Comparison of ENCODE assay signal across 1 cellular context in the genomic region with DNA sequence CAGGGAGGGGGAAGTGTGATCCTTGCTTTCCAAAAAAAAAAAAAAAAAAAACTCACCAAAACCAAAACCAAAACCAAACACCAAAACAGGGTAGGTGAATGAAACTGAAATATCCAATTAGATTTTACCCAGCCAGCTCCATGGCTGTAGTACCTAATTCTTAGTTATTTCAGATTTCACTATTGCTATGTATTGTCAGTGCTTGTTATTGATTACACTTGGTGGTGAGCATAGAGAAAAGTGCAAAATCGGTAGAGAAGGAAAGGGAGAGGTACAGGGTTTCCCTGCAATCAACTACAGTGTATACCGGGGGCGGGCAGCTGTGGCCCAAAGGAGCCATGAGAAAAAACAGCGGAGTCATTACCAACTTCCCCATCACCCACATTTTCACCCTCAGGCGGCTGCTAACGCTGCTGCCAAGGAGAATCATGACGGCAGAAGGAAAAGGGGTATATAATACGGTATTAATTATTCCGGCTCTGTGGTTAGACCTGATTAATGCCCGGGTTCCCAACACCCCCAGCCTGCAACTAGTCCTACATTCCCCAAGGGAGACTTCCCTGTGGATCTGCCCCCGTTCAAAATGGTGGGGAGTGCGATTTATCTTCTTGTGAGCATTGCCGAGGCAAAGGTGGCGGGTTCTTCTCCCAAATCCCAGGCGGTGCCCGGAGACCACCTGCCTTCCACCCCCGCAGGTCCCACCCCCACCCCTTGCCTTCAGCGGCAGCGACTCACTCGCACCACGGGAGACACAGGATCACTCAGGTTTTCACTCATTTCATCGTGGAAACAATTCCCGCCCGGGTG.
TF ChIP-seq lines count a peak whose summit lies in the region.

A gene (minus strand): TSS at position 30 of the 807 bp plus-strand sequence. CDS start 486 bp downstream, outside the sequence.

TF ChIP-seq in HEK293, 187 proteins besides CTCF, POLR2A, EP300 and RAD21 (continued from another document):
- TF ChIP-seq ZXDB (tag by site-specific recombination; IDR thresholded peaks at IDR 0.05): peak; percentile 94
- TF ChIP-seq, protein P1, sequence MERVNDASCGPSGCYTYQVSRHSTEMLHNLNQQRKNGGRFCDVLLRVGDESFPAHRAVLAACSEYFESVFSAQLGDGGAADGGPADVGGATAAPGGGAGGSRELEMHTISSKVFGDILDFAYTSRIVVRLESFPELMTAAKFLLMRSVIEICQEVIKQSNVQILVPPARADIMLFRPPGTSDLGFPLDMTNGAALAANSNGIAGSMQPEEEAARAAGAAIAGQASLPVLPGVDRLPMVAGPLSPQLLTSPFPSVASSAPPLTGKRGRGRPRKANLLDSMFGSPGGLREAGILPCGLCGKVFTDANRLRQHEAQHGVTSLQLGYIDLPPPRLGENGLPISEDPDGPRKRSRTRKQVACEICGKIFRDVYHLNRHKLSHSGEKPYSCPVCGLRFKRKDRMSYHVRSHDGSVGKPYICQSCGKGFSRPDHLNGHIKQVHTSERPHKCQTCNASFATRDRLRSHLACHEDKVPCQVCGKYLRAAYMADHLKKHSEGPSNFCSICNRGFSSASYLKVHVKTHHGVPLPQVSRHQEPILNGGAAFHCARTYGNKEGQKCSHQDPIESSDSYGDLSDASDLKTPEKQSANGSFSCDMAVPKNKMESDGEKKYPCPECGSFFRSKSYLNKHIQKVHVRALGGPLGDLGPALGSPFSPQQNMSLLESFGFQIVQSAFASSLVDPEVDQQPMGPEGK (tag by site-specific recombination; IDR thresholded peaks at IDR 0.05): 0 out of 2 replicates have a peak, but pooled peaks have one; percentile 41
